ENCODE assay signal across 8 cellular contexts in the genomic region with DNA sequence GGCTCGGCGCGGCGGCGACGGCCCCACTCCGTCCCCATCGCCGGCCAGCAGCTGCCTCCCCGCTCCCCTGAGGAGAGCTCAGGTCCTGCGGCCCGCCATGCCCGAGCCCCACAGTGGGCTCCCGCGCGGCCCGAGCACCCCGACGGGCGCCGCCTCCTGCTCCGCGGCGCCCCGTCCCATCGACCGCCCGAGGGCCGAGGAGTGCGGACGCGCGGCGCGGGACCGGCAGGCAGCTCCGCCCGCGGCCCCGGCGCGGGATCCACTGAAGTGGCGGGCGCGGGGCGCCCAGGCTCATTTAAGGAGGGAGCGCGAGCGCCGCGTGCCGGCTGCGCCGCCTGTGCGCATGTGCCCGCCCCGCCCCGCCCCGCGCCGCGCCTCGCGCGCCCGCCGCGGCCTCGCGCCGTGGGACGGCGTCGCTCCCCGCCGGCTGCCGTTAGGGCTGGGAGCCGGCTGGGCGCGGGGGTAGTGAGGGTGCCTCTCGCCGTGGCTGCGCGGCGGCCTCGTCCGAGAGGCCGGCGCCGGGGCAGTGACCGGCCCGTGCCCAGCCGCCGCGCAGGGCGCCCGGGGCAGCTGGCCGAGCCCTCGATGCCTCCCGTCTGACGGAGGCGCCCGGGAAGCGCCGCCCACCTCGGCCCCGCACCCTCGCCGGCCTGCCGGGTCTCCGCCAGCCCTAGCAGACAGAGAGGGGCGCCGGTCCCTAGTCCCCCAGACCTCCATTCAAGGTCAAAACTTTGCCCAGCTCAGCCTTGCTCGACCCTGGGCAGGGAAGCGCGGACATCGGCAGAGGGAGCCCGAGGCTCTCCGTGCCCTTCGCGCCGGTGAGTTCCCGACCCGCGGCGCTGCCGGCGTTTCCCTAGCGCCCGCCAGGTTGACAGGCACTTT. TPM values are rescaled to one million over a fixed set of nuclear protein-coding genes. Genes with fewer than 3 reads are reported as not detected.
DNase-seq lines count a peak whose midpoint lies in the region; ATAC-seq and TF ChIP-seq lines count a peak whose summit lies in the region.

A gene with protein sequence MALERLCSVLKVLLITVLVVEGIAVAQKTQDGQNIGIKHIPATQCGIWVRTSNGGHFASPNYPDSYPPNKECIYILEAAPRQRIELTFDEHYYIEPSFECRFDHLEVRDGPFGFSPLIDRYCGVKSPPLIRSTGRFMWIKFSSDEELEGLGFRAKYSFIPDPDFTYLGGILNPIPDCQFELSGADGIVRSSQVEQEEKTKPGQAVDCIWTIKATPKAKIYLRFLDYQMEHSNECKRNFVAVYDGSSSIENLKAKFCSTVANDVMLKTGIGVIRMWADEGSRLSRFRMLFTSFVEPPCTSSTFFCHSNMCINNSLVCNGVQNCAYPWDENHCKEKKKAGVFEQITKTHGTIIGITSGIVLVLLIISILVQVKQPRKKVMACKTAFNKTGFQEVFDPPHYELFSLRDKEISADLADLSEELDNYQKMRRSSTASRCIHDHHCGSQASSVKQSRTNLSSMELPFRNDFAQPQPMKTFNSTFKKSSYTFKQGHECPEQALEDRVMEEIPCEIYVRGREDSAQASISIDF (minus strand): TSS at position 269 of the 882 bp plus-strand sequence. CDS start 333 bp downstream, outside the sequence.

- H3K36me3 Mint-ChIP-seq in WTC11 = no peaks in the 10 kb centered on the region

- CTCF ChIA-PET in WTC11 (lab: Charles Lee) = interaction anchor here (0.5 to 3.9 kb wide), 39 partner anchors 11 to 1021 kb away, joined by 3 to 31 read pairs (median 4); a partner anchor contains a TSS

- peaks cover 26% of the 10 kb centered on the region for H3K4me1 Mint-ChIP-seq in WTC11

- ATAC-seq in HG02642 (IDR thresholded peaks at IDR 0.05; ENCODE audit: poor library complexity, unreplicated experiment) (peak; percentile 56), WTC11 (peak; percentile 59)

- POLR2A ChIA-PET in WTC11 (lab: Charles Lee) = interaction anchor here (0.9 to 1.2 kb wide), 3 partner anchors 10 to 179 kb away, joined by 3 to 5 read pairs (median 3); a partner anchor contains a TSS

- DNase-seq in NCI-H1694 treated with DMSO at 0.1 percent for 48 hours (lab: John Stamatoyannopoulos, UW) = peak; percentile 46
- DNase-seq in NCI-H1694 (lab: John Stamatoyannopoulos, UW) = no peak
- DNase-seq in NCI-H1105 treated with DMSO at 0.1 percent for 48 hours (lab: John Stamatoyannopoulos, UW) = peak; percentile 71
- peak; percentile 72 for DNase-seq in WTC11 (ENCODE audit: low spot score)
- peak in 41 of 61 donors; percentile 18 to 72 (median 45) for DNase-seq in caudate nucleus (lab: John Stamatoyannopoulos, UW)
- peak; percentile 24 for DNase-seq in kidney glomerular epithelial cell (lab: John Stamatoyannopoulos, UW)
- peak; percentile 60 for DNase-seq in stimulated activated CD4-positive, alpha-beta T cell treated with anti-CD3 and anti-CD28 coated beads, Interleukin-1b, Interleukin-23, amount 100 ng/mL, for 48 hours

- peaks cover 35% of the 10 kb centered on the region for H3K27me3 Mint-ChIP-seq in WTC11 (ENCODE audit: low read depth)

- peak within 1 kb of the TSS; percentile 52 for H3K27ac ChIP-seq in caudate nucleus (ENCODE audit: low read depth, low read length)

- no peak within 1 kb of the TSS for H3K27ac Mint-ChIP-seq in WTC11

- no peak; the same call in 1 of the 2 replicates for TF ChIP-seq CTCF in WTC11 (IDR thresholded peaks at IDR 0.05)

- H3K9me3 Mint-ChIP-seq in WTC11 = no peaks in the 10 kb centered on the region

- H3K4me3 Mint-ChIP-seq in WTC11 = peak within 1 kb of the TSS; percentile 75

TF ChIP-seq in WTC11, 78 proteins besides CTCF, POLR2A, EP300 and RAD21 (continues in another document):
- TF ChIP-seq KAT7 (CRISPR knock-in tag; IDR thresholded peaks at IDR 0.05; ENCODE audit: borderline replicate concordance) = no peak; the same call in none of the 2 replicates
- TF ChIP-seq, protein P1, sequence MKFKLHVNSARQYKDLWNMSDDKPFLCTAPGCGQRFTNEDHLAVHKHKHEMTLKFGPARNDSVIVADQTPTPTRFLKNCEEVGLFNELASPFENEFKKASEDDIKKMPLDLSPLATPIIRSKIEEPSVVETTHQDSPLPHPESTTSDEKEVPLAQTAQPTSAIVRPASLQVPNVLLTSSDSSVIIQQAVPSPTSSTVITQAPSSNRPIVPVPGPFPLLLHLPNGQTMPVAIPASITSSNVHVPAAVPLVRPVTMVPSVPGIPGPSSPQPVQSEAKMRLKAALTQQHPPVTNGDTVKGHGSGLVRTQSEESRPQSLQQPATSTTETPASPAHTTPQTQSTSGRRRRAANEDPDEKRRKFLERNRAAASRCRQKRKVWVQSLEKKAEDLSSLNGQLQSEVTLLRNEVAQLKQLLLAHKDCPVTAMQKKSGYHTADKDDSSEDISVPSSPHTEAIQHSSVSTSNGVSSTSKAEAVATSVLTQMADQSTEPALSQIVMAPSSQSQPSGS (CRISPR knock-in tag; IDR thresholded peaks at IDR 0.05; ENCODE audit: borderline replicate concordance, low read depth) = no peak
- TF ChIP-seq ELF4 (CRISPR knock-in tag; IDR thresholded peaks at IDR 0.05; ENCODE audit: low read depth) = no peak
- TF ChIP-seq SP1 (CRISPR knock-in tag; conservative IDR thresholded peaks at IDR 0.05) = peak; percentile 19
- TF ChIP-seq PRRX2 (CRISPR knock-in tag; IDR thresholded peaks at IDR 0.05) = no peak
- TF ChIP-seq, protein P2, sequence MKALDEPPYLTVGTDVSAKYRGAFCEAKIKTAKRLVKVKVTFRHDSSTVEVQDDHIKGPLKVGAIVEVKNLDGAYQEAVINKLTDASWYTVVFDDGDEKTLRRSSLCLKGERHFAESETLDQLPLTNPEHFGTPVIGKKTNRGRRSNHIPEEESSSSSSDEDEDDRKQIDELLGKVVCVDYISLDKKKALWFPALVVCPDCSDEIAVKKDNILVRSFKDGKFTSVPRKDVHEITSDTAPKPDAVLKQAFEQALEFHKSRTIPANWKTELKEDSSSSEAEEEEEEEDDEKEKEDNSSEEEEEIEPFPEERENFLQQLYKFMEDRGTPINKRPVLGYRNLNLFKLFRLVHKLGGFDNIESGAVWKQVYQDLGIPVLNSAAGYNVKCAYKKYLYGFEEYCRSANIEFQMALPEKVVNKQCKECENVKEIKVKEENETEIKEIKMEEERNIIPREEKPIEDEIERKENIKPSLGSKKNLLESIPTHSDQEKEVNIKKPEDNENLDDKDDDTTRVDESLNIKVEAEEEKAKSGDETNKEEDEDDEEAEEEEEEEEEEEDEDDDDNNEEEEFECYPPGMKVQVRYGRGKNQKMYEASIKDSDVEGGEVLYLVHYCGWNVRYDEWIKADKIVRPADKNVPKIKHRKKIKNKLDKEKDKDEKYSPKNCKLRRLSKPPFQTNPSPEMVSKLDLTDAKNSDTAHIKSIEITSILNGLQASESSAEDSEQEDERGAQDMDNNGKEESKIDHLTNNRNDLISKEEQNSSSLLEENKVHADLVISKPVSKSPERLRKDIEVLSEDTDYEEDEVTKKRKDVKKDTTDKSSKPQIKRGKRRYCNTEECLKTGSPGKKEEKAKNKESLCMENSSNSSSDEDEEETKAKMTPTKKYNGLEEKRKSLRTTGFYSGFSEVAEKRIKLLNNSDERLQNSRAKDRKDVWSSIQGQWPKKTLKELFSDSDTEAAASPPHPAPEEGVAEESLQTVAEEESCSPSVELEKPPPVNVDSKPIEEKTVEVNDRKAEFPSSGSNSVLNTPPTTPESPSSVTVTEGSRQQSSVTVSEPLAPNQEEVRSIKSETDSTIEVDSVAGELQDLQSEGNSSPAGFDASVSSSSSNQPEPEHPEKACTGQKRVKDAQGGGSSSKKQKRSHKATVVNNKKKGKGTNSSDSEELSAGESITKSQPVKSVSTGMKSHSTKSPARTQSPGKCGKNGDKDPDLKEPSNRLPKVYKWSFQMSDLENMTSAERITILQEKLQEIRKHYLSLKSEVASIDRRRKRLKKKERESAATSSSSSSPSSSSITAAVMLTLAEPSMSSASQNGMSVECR (CRISPR knock-in tag; IDR thresholded peaks at IDR 0.05; ENCODE audit: borderline replicate concordance) = 0 out of 2 replicates have a peak, but pooled peaks have one; percentile 6
- no peak for TF ChIP-seq ZNF232 (CRISPR knock-in tag; IDR thresholded peaks at IDR 0.05)
- TF ChIP-seq NFE2L1 (CRISPR knock-in tag; IDR thresholded peaks at IDR 0.05) = 0 out of 2 replicates have a peak, but pooled peaks have one; percentile 47
- TF ChIP-seq FOXP1 (CRISPR knock-in tag; IDR thresholded peaks at IDR 0.05; ENCODE audit: borderline replicate concordance) = 0 out of 2 replicates have a peak, but pooled peaks have one; percentile 15
- 0 out of 2 replicates have a peak, but pooled peaks have one; percentile 50 for TF ChIP-seq MYBL2 (CRISPR knock-in tag; IDR thresholded peaks at IDR 0.05)
- TF ChIP-seq, protein P3, sequence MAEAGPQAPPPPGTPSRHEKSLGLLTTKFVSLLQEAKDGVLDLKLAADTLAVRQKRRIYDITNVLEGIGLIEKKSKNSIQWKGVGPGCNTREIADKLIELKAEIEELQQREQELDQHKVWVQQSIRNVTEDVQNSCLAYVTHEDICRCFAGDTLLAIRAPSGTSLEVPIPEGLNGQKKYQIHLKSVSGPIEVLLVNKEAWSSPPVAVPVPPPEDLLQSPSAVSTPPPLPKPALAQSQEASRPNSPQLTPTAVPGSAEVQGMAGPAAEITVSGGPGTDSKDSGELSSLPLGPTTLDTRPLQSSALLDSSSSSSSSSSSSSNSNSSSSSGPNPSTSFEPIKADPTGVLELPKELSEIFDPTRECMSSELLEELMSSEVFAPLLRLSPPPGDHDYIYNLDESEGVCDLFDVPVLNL (CRISPR knock-in tag; IDR thresholded peaks at IDR 0.05; ENCODE audit: borderline replicate concordance, low read depth) = peak; percentile 23; the same call in 1 of the 2 replicates
- peak; percentile 44; the same call in 1 of the 2 replicates for TF ChIP-seq ESRRA (CRISPR knock-in tag; IDR thresholded peaks at IDR 0.05; ENCODE audit: borderline replicate concordance)
- TF ChIP-seq, protein P4, sequence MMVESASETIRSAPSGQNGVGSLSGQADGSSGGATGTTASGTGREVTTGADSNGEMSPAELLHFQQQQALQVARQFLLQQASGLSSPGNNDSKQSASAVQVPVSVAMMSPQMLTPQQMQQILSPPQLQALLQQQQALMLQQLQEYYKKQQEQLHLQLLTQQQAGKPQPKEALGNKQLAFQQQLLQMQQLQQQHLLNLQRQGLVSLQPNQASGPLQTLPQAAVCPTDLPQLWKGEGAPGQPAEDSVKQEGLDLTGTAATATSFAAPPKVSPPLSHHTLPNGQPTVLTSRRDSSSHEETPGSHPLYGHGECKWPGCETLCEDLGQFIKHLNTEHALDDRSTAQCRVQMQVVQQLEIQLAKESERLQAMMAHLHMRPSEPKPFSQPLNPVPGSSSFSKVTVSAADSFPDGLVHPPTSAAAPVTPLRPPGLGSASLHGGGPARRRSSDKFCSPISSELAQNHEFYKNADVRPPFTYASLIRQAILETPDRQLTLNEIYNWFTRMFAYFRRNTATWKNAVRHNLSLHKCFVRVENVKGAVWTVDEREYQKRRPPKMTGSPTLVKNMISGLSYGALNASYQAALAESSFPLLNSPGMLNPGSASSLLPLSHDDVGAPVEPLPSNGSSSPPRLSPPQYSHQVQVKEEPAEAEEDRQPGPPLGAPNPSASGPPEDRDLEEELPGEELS (CRISPR knock-in tag; IDR thresholded peaks at IDR 0.05) = no peak

RNA-seq across cellular contexts. Expression of the gene that starts here (rescaled TPM):
- total RNA-seq in WTC11 (2021) = 13.0 to 21.8 TPM (median 13.8 TPM) in 3 replicates
